19 cellular contexts compared by ENCODE assay signal in the genomic region with DNA sequence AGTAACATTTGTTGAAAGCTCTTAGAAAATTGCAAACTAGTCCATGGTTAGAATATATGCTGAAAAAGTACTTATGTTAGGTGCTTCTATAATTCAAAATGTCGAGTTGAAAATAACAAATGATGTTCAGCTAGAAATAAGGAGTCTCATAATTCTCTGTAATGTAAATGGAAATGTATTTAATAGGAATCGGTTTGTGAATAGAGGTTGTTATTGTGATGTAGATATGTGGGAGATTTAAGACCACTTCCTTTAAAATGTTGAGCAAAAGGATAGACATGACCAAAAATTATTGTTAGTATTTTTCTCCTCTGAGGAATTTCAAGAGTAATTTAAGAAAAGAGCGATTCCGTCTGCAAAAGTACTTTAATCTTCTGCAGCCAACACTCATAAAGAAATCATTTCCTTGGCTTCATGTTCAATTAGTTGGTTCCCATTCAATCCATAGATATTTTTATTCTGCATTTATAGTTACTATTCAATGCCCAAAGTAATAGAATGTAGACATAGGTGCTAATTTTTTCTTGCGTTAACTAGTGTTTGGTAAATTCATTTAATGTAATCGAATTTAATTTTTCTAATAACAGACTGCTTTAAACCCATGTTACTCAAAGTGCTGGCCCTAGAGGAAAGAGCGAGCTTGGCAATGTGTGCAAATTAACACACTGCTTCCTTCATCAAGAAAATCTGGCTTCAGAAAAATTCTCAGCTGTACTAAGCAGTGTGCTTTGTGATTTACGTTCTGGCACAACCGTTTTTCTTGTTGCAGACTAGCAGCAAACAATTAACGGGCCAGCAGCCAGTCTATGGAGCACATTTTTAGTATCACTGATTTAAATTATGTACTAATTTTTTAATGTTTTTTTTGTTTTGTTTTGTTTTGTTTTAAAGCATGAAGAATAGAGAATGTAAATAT. TPM values are rescaled to one million over a fixed set of nuclear protein-coding genes. Genes with fewer than 3 reads are reported as not detected.
"Had no signal": no experiment of that assay in that cellular context is flagged by ENCODE, and none has a peak within 500 bp of the region (broad histone marks: within the 10 kb centered on the region; RNA-seq: fewer than 3 reads in every experiment).

No MANE protein-coding gene starts in this region.

- H2AFZ ChIP-seq: neural progenitor cell, parathyroid adenoma had no signal

- H3K4me1 ChIP-seq: body of pancreas, neural progenitor cell, parathyroid adenoma, transverse colon had no signal

- ATAC-seq: activated CD8-positive, alpha-beta T cell treated with anti-CD3 and anti-CD28 coated beads for 36 hours; activated T-cell treated with anti-CD3 and anti-CD28 coated beads, Interleukin-2, amount 50 U/mL, for 4 hours; body of pancreas; stimulated activated effector memory CD8-positive, alpha-beta T cell treated with anti-CD3 and anti-CD28 coated beads, Interleukin-12 subunit alpha, Interleukin-12 subunit beta, amount 100 ng/mL, for 72 hours; T-helper 17 cell had no signal

- H3K36me3 Mint-ChIP-seq: activated naive CD4-positive, alpha-beta T cell treated with anti-CD3 and anti-CD28 coated beads, Interleukin-2, amount 50 U/mL, for 24 hours; naive B cell; stimulated activated effector memory CD8-positive, alpha-beta T cell treated with anti-CD3 and anti-CD28 coated beads, Interleukin-12 subunit alpha, Interleukin-12 subunit beta, amount 100 ng/mL, for 72 hours had no signal

- H3K36me3 ChIP-seq: neural progenitor cell had no signal

- H3K4me3 Mint-ChIP-seq: activated B cell treated with CpG ODN at 0.5 μM for 24 hours; activated CD8-positive, alpha-beta T cell treated with anti-CD3 and anti-CD28 coated beads for 36 hours; activated naive CD4-positive, alpha-beta T cell treated with anti-CD3 and anti-CD28 coated beads, Interleukin-2, amount 50 U/mL, for 24 hours; activated T-cell treated with anti-CD3 and anti-CD28 coated beads, Interleukin-2, amount 50 U/mL, for 4 hours; naive B cell; neural progenitor cell; stimulated activated effector memory CD8-positive, alpha-beta T cell treated with anti-CD3 and anti-CD28 coated beads, Interleukin-12 subunit alpha, Interleukin-12 subunit beta, amount 100 ng/mL, for 72 hours; T-helper 17 cell had no signal

- DNase-seq: activated B cell treated with CpG ODN at 0.5 μM for 24 hours; activated CD4-positive, alpha-beta T cell treated with anti-CD3 and anti-CD28 coated beads for 48 hours; activated CD8-positive, alpha-beta T cell treated with anti-CD3 and anti-CD28 coated beads for 36 hours; activated effector memory CD4-positive, alpha-beta T cell treated with anti-CD3 and anti-CD28 coated beads, Interleukin-2, amount 50 U/mL, for 16 hours; activated T-cell treated with anti-CD3 and anti-CD28 coated beads, Interleukin-2, amount 50 U/mL, for 4 hours; body of pancreas; central memory CD4-positive, alpha-beta T cell; effector CD4-positive, alpha-beta T cell; left cardiac atrium; naive B cell; T-helper 17 cell; transverse colon had no signal

- H3K27me3 ChIP-seq: body of pancreas, neural progenitor cell, transverse colon had no signal

- H3K9me3 ChIP-seq: body of pancreas, transverse colon had no signal

- H3K9ac ChIP-seq: neural progenitor cell, parathyroid adenoma had no signal

- H3K4me1 Mint-ChIP-seq: activated B cell treated with CpG ODN at 0.5 μM for 24 hours; activated naive CD4-positive, alpha-beta T cell treated with anti-CD3 and anti-CD28 coated beads, Interleukin-2, amount 50 U/mL, for 24 hours; naive B cell; neural progenitor cell; stimulated activated effector memory CD8-positive, alpha-beta T cell treated with anti-CD3 and anti-CD28 coated beads, Interleukin-12 subunit alpha, Interleukin-12 subunit beta, amount 100 ng/mL, for 72 hours; T-helper 17 cell had no signal

- H3K27ac Mint-ChIP-seq: activated B cell treated with CpG ODN at 0.5 μM for 24 hours; activated CD8-positive, alpha-beta T cell treated with anti-CD3 and anti-CD28 coated beads for 36 hours; activated naive CD4-positive, alpha-beta T cell treated with anti-CD3 and anti-CD28 coated beads, Interleukin-2, amount 50 U/mL, for 24 hours; naive B cell; neural progenitor cell; stimulated activated effector memory CD8-positive, alpha-beta T cell treated with anti-CD3 and anti-CD28 coated beads, Interleukin-12 subunit alpha, Interleukin-12 subunit beta, amount 100 ng/mL, for 72 hours; T-helper 17 cell had no signal

- H3K27ac ChIP-seq: body of pancreas, neural progenitor cell, parathyroid adenoma had no signal

- FAIRE-seq: TTC549 had no signal

- H3K4me3 ChIP-seq: body of pancreas, coronary artery, lung, neural progenitor cell, transverse colon had no signal

- H3K4me2 ChIP-seq: neural progenitor cell had no signal

- H3K9me3 Mint-ChIP-seq: activated B cell treated with CpG ODN at 0.5 μM for 24 hours; activated CD8-positive, alpha-beta T cell treated with anti-CD3 and anti-CD28 coated beads for 36 hours; activated naive CD4-positive, alpha-beta T cell treated with anti-CD3 and anti-CD28 coated beads, Interleukin-2, amount 50 U/mL, for 24 hours; activated T-cell treated with anti-CD3 and anti-CD28 coated beads, Interleukin-2, amount 50 U/mL, for 4 hours; naive B cell; neural progenitor cell; stimulated activated effector memory CD8-positive, alpha-beta T cell treated with anti-CD3 and anti-CD28 coated beads, Interleukin-12 subunit alpha, Interleukin-12 subunit beta, amount 100 ng/mL, for 72 hours had no signal

RNA-seq across cellular contexts. Expression of a gene that starts 32.2 kb away (rescaled TPM):
- total RNA-seq: activated B cell treated with CpG ODN at 0.5 μM for 24 hours had no signal
